ENCODE assay signal across 8 cellular contexts in the genomic region with DNA sequence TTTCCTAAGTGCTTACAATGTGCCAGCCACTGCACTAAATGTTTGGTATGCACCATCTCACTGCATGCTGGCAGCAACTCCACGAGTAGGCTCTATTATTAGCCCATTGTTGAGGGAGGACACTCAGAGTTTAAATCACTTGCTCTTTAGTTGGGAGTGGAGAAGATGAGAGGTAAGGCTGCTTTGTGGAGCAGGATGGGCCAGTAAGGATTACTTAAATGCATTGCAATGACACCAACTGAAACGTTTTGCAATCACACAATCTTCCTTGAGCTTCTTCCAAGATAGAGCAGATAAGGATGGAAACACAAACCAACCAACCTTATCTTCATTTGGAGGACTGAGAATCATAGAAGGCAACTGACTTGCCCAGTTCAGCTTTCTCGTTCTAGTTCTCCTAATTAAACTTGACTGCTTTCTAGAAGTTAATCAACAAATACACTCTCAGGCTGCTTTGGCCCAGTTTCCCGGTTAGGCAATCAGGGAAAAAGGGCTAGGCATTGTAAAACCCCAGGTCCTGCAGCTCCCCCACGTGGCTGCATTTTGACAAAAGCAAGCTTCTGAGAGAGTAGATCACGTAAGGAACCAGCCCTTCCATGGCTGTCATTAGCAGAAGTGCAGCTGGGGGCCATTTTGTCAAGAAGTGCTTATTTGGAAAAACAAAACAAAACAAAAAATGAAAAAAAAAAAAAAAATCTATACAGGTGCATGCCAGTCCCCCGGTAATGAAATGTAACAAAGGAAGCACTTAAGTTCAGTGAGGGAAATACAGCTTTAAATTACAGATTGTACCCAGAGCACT.
DNase-seq lines count a peak whose midpoint lies in the region; ATAC-seq and TF ChIP-seq lines count a peak whose summit lies in the region.

No MANE protein-coding gene starts in this region.

- DNase-seq in activated gamma-delta T cell treated with Interleukin-2 at 50 U/mL for 16 hours = peak; percentile 64
- DNase-seq in activated gamma-delta T cell (lab: John Stamatoyannopoulos, UW) = no peak
- peak; percentile 89 for DNase-seq in NCI-H2171 (lab: John Stamatoyannopoulos, UW)
- DNase-seq in colonic mucosa = peak; percentile 97
- peak; percentile 82 to 93 for DNase-seq in left lung
- DNase-seq in stimulated activated CD4-positive, alpha-beta T cell treated with anti-CD3 and anti-CD28 coated beads, Interleukin-4, amount 100 ng/mL, for 1 hour = peak; percentile 67

- peak overlapping the region; percentile 73 for H3K27ac ChIP-seq in colonic mucosa
- H3K27ac ChIP-seq in left lung = peak overlapping the region; percentile 2 to 68

- intact Hi-C loops in colonic mucosa (cut with DNase I) (loop anchor here (5.0 kb wide), 2 partner anchors 118 to 362 kb away; no protein-coding TSS in a partner anchor), left lung (cut with DNase I) (loop anchor here in 1 of 2 donors (5.0 kb wide), 1 partner anchor 362 kb away; no protein-coding TSS in a partner anchor)

- peak overlapping the region; percentile 20 to 62 for H3K9ac ChIP-seq in colonic mucosa (ENCODE audit: low read depth in 2 of 2, low read length in 2 of 2)

- H3K9me3 ChIP-seq in colonic mucosa (no peaks in the 10 kb centered on the region), left lung (no peaks in the 10 kb centered on the region)

- TF ChIP-seq CTCF in colonic mucosa (IDR thresholded peaks at IDR 0.05) = peak; percentile 66
- peak; percentile 64 to 65 for TF ChIP-seq CTCF in left lung (IDR thresholded peaks at IDR 0.05)

- H3K4me1 ChIP-seq in colonic mucosa = peaks cover 16% of the 10 kb centered on the region
- H3K4me1 ChIP-seq in left lung = peaks cover 17 to 62% of the 10 kb centered on the region in 2 donors

- H3K4me3 ChIP-seq in colonic mucosa (no peak overlapping the region), left lung (no peak overlapping the region)

- ATAC-seq in HG02970 (IDR thresholded peaks at IDR 0.05; ENCODE audit: low FRiP score, unreplicated experiment) (peak; percentile 46), left lung (peak; percentile 95)
- peak; percentile 41 to 76 for ATAC-seq in activated CD4-positive, CD25-positive, alpha-beta regulatory T cell treated with anti-CD3 and anti-CD28 coated beads, Interleukin-2, amount 50 U/mL, for 24 hours

- H3K27me3 ChIP-seq in colonic mucosa (no peaks in the 10 kb centered on the region), left lung (no peaks in the 10 kb centered on the region)

- no peaks in the 10 kb centered on the region for H3K36me3 ChIP-seq in colonic mucosa
- H3K36me3 ChIP-seq in left lung = no peaks in the 10 kb centered on the region
